In genomic region chr21:33374080-33374873, GRCh38 we compare ENCODE assay signal across 8 cellular contexts.
DNase-seq lines count a peak whose midpoint lies in the region; ATAC-seq and TF ChIP-seq lines count a peak whose summit lies in the region.

No MANE protein-coding gene starts in this region.

- H3K27me3 ChIP-seq in HL-60 (ENCODE audit: insufficient read depth, poor library complexity, severe bottlenecking) (no peaks in the 10 kb centered on the region), RWPE2 (ENCODE audit: insufficient read depth, poor library complexity, severe bottlenecking) (no peaks in the 10 kb centered on the region)

- peak; percentile 55 for TF ChIP-seq CTCF in GM10248 (IDR thresholded peaks at IDR 0.05; ENCODE audit: control extremely low read depth, extremely low read depth, low read depth, missing control alignments)
- TF ChIP-seq CTCF in HL-60 (IDR thresholded peaks at IDR 0.05; ENCODE audit: insufficient read depth, low read length), result peak; percentile 56
- peak; percentile 76 for TF ChIP-seq CTCF in RWPE2 (IDR thresholded peaks at IDR 0.05; ENCODE audit: poor library complexity, severe bottlenecking)

- H3K27ac ChIP-seq in HL-60 (replicated peaks) (peak overlapping the region; percentile 50), RWPE2 (ENCODE audit: poor library complexity, severe bottlenecking) (no peak overlapping the region)

- DNase-seq in GM10248 (ENCODE audit: extremely low spot score) (no peak), HL-60 (ENCODE audit: low read depth in 1 of 2, low spot score in 1 of 2) (peak in 1 of 2 experiments; percentile 69), RWPE2 (ENCODE audit: low spot score) (no peak), amniotic stem cell (lab: John Stamatoyannopoulos, UW) (peak; percentile 18), hepatic stellate cell (ENCODE audit: low spot score) (peak; percentile 38), ecto neural progenitor cell (ENCODE audit: low spot score) (no peak), NCI-H2227 (lab: John Stamatoyannopoulos, UW; ENCODE audit: unreplicated experiment) (no peak)
- peak in 2 of 3 experiments; percentile 43 to 48 for DNase-seq in stimulated activated CD4-positive, alpha-beta T cell treated with anti-CD3 and anti-CD28 coated beads, TNF-alpha, amount 100 ng/mL, for 4 hours (ENCODE audit: low read depth in 3 of 3)

- peak; percentile 80 for ATAC-seq in RWPE2 (ENCODE audit: low read depth)

- H3K4me1 ChIP-seq in RWPE2 (ENCODE audit: insufficient read depth, poor library complexity, severe bottlenecking), result peaks cover 7% of the 10 kb centered on the region

- POLR2A ChIA-PET in GM10248 (lab: Yijun Ruan, JAX), result no interaction called here

- no peak overlapping the region for H3K4me3 ChIP-seq in HL-60 (replicated peaks; ENCODE audit: insufficient read depth, low read length)
- H3K4me3 ChIP-seq in RWPE2 (ENCODE audit: severe bottlenecking), result no peak overlapping the region

- H3K36me3 ChIP-seq in RWPE2 (ENCODE audit: low read depth), result no peaks in the 10 kb centered on the region

- CTCF ChIA-PET in GM10248 (lab: Yijun Ruan, JAX), result interaction anchor here (0.6 to 15.0 kb wide), 6 partner anchors 8 to 177 kb away, joined by 3 to 142 read pairs (median 4); no protein-coding TSS in a partner anchor

- no peaks in the 10 kb centered on the region for H3K9me3 ChIP-seq in RWPE2 (ENCODE audit: severe bottlenecking)

Comparison
In these comparisons a context has a peak if more than half of its experiments do, and no peak if none do; other contexts are left out.
1. DNase-seq: peak in amniotic stem cell (single experiment), hepatic stellate cell (single experiment) and stimulated activated CD4-positive, alpha-beta T cell treated with anti-CD3 and anti-CD28 coated beads, TNF-alpha, amount 100 ng/mL, for 4 hours (2 of 3); none in GM10248 (single experiment), RWPE2 (single experiment), ecto neural progenitor cell (single experiment) and NCI-H2227 (single experiment).
2. Peak in every context shown above with its lines, with median percentiles within 50 percentile points of each other: CTCF ChIP-seq.